ENCODE assay signal across 1 cellular context in the genomic region with DNA sequence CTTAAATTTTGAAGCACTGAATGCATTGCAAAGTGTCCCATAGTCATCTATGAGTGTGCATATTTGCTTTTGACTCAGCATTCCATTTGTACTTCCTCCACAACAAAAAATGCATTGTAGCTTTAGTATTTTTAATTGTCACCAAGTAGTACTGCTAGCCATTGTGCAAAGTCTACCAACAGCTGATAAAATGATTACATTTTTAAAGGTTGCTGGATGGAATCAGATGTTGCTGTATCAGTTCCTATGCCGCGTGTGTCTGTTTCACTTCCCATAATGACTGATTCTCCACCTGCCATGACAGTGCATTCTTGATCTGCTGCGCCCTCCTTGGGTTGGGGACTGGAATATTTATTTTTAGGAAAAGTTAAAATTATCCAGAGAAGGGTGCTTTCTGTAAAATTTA.
TF ChIP-seq lines count a peak whose summit lies in the region.

No MANE protein-coding gene starts in this region.

TF ChIP-seq in SK-N-SH treated with all-trans-retinoic acid at 6 μM for 48 hours, 23 proteins besides CTCF, POLR2A, EP300 and RAD21 (continued from another document):
- no peak for TF ChIP-seq BACH2 (CRISPR knock-in tag; IDR thresholded peaks at IDR 0.05; ENCODE audit: borderline replicate concordance)
- TF ChIP-seq, protein P1, sequence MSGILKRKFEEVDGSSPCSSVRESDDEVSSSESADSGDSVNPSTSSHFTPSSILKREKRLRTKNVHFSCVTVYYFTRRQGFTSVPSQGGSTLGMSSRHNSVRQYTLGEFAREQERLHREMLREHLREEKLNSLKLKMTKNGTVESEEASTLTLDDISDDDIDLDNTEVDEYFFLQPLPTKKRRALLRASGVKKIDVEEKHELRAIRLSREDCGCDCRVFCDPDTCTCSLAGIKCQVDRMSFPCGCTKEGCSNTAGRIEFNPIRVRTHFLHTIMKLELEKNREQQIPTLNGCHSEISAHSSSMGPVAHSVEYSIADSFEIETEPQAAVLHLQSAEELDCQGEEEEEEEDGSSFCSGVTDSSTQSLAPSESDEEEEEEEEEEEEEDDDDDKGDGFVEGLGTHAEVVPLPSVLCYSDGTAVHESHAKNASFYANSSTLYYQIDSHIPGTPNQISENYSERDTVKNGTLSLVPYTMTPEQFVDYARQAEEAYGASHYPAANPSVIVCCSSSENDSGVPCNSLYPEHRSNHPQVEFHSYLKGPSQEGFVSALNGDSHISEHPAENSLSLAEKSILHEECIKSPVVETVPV (CRISPR knock-in tag; IDR thresholded peaks at IDR 0.05): no peak
- TF ChIP-seq PPARA (CRISPR knock-in tag; IDR thresholded peaks at IDR 0.05; ENCODE audit: borderline replicate concordance): no peak
- TF ChIP-seq ZC3H10 (CRISPR knock-in tag; IDR thresholded peaks at IDR 0.05): no peak
- no peak for TF ChIP-seq ARNTL (CRISPR knock-in tag; IDR thresholded peaks at IDR 0.05; ENCODE audit: borderline replicate concordance, low read depth)
- no peak for TF ChIP-seq PATZ1 (CRISPR knock-in tag; IDR thresholded peaks at IDR 0.05; ENCODE audit: borderline replicate concordance)
- TF ChIP-seq TCF4 (CRISPR knock-in tag; IDR thresholded peaks at IDR 0.05; ENCODE audit: borderline replicate concordance): no peak
- no peak for TF ChIP-seq ZNF565 (CRISPR knock-in tag; conservative IDR thresholded peaks at IDR 0.05; ENCODE audit: low read depth)
